Comparison of ENCODE assay signal across 1 cellular context in genomic region chr2:112229365-112229764, GRCh38.
TF ChIP-seq lines count a peak whose summit lies in the region.

No MANE protein-coding gene starts in this region.

TF ChIP-seq in HCT116, 20 proteins besides CTCF, POLR2A, EP300 and RAD21 (continued from another document):
- TF ChIP-seq ZBTB33 (IDR thresholded peaks at IDR 0.05; ENCODE audit: extremely low read depth, insufficient replicate concordance, low read length) (no peak), FOSL1 (IDR thresholded peaks at IDR 0.05; ENCODE audit: low read depth) (no peak), EZH2 (IDR thresholded peaks at IDR 0.05) (no peak), ELF1 (IDR thresholded peaks at IDR 0.05; ENCODE audit: borderline replicate concordance, low read depth) (no peak), YY1 (IDR thresholded peaks at IDR 0.05; ENCODE audit: extremely low read depth, insufficient replicate concordance, low read depth, low read length) (no peak), EZH2phosphoT487 (IDR thresholded peaks at IDR 0.05; ENCODE audit: borderline replicate concordance) (no peak), SP1 (IDR thresholded peaks at IDR 0.05; ENCODE audit: low read depth) (no peak), TCF7L2 (IDR thresholded peaks at IDR 0.05; ENCODE audit: borderline replicate concordance, extremely low read depth, insufficient read depth, insufficient read length) (no peak), ZNF274 (IDR thresholded peaks at IDR 0.05; ENCODE audit: low read depth, low read length) (no peak)
- TF ChIP-seq, protein P1, sequence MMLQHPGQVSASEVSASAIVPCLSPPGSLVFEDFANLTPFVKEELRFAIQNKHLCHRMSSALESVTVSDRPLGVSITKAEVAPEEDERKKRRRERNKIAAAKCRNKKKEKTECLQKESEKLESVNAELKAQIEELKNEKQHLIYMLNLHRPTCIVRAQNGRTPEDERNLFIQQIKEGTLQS (IDR thresholded peaks at IDR 0.05): no peak
- TF ChIP-seq, protein P2, sequence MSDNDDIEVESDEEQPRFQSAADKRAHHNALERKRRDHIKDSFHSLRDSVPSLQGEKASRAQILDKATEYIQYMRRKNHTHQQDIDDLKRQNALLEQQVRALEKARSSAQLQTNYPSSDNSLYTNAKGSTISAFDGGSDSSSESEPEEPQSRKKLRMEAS (IDR thresholded peaks at IDR 0.05): no peak
